19 cellular contexts compared by ENCODE assay signal in the genomic region with DNA sequence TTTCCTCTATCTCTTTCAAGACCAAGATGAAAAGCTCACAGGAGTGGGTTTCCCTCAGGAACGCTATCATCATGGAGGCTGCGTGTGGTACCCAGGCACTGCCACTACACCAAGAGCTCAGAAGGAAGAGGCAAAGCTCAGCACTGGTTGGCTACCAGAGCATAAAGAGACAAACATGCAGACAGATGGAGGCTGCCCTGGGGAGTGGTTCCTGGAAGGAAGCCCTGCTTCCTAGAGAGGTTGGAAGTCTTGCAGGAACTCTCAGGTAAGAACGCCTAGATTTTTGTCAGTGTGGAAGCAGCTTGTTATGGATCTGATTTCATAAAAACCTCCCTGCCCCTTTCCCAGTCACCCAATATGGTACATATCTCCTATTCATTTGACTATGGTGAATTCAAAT. TPM values are rescaled to one million over a fixed set of nuclear protein-coding genes. Genes with fewer than 3 reads are reported as not detected.
"Had no signal": no experiment of that assay in that cellular context is flagged by ENCODE, and none has a peak within 500 bp of the region (broad histone marks: within the 10 kb centered on the region; RNA-seq: fewer than 3 reads in every experiment).

No MANE protein-coding gene starts in this region.

- H3K27ac ChIP-seq: heart left ventricle, parathyroid adenoma, right lobe of liver, upper lobe of left lung, uterus had no signal

- H3K4me1 ChIP-seq: parathyroid adenoma, prostate gland, right lobe of liver, upper lobe of left lung, uterus had no signal

- DNase-seq: dermis blood vessel endothelial cell; heart left ventricle; hippocampal formation; kidney glomerular epithelial cell; naive thymus-derived CD4-positive, alpha-beta T cell; nephron progenitor cell; retina; right lobe of liver; stimulated activated CD4-positive, alpha-beta T cell treated with anti-CD3 and anti-CD28 coated beads, Interleukin-4, amount 100 ng/mL, for 1 hour; stimulated activated CD8-positive, alpha-beta memory T cell treated with anti-CD3 and anti-CD28 coated beads, Interleukin-4, amount 100 ng/mL, for 48 hours; stimulated activated naive CD8-positive, alpha-beta T cell treated with anti-CD3 and anti-CD28 coated beads, Interleukin-15, Interleukin-2, amounts not matched to agents 100 U/mL and 50 U/mL, for 24 hours; tibial artery; upper lobe of left lung; uterus had no signal

- H3K4me3 ChIP-seq: heart left ventricle, prostate gland, right lobe of liver, tibial artery, upper lobe of left lung, uterus had no signal

- H3K27me3 ChIP-seq: heart left ventricle, right lobe of liver, tibial artery, upper lobe of left lung, uterus had no signal

- H3K9me3 ChIP-seq: heart left ventricle, prostate gland, right lobe of liver, tibial artery, upper lobe of left lung, uterus had no signal

- ATAC-seq: heart left ventricle; naive thymus-derived CD4-positive, alpha-beta T cell; right lobe of liver; stimulated activated effector memory CD8-positive, alpha-beta T cell treated with anti-CD3 and anti-CD28 coated beads, Interleukin-12 subunit alpha, Interleukin-12 subunit beta, amount 100 ng/mL, for 72 hours; stimulated activated naive CD8-positive, alpha-beta T cell treated with anti-CD3 and anti-CD28 coated beads, Interleukin-15, Interleukin-2, amounts not matched to agents 100 U/mL and 50 U/mL, for 24 hours had no signal

- H3K36me3 ChIP-seq: prostate gland, uterus had no signal

RNA-seq across cellular contexts. Expression of gene ADCY5, which starts 49.9 kb away (rescaled TPM):
- total RNA-seq: glomerular endothelial cell; mononuclear cell; naive thymus-derived CD4-positive, alpha-beta T cell had no signal
